Comparison of ENCODE assay signal across 8 cellular contexts in genomic region chr13:33364192-33364591, GRCh38.
"Had no signal": no experiment of that assay in that cellular context is flagged by ENCODE, and none has a peak within 500 bp of the region (broad histone marks: within the 10 kb centered on the region; RNA-seq: fewer than 3 reads in every experiment).

No MANE protein-coding gene starts in this region.

- ATAC-seq: GM23338, HCT116 had no signal

- H3K4me2 ChIP-seq: GM23338, KMS-11 had no signal

- H3K36me3 ChIP-seq: HAP-1 had no signal

- H3K27ac ChIP-seq: KMS-11 had no signal

- H3K9me3 ChIP-seq: HAP-1 had no signal

- DNase-seq: H7, HFFc6, KBM-7 had no signal

- H3K4me3 Mint-ChIP-seq: GM23338, HFFc6 had no signal

- H3K9me3 Mint-ChIP-seq: GM23338 had no signal

- H3K9ac ChIP-seq: KMS-11 had no signal

- H3K27ac Mint-ChIP-seq: GM23338, HFFc6 had no signal

- H3K4me1 Mint-ChIP-seq: GM23338 had no signal

- H3K4me3 ChIP-seq: GM23338, HAP-1 had no signal

- FAIRE-seq: HTR-8/SVneo had no signal

- H3K4me1 ChIP-seq: HAP-1 had no signal
